Comparison of ENCODE assay signal across 8 cellular contexts in genomic region chr3:129278439-129278969, GRCh38. TPM values are rescaled to one million over a fixed set of nuclear protein-coding genes. Genes with fewer than 3 reads are reported as not detected.
A peak's percentile ranks its signal among the peaks of the same experiment; 100 is the strongest.
DNase-seq lines count a peak whose midpoint lies in the region; ATAC-seq lines count a peak whose summit lies in the region.

Gene HMCES, plus strand, starts transcription at chr3:129278870. Its CDS starts 863 bp downstream, at chr3:129279733.

- peak within 1 kb of the TSS; percentile 69 to 85 for H3K4me3 ChIP-seq in CD4-positive, alpha-beta memory T cell (ENCODE audit: low read length in 2 of 2)
- H3K4me3 ChIP-seq in Jurkat, Clone E6-1 (ENCODE audit: low read length), result peak within 1 kb of the TSS; percentile 83

- no peaks in the 10 kb centered on the region for H3K9me3 ChIP-seq in CD4-positive, alpha-beta memory T cell (ENCODE audit: control insufficient read depth in 1 of 2, low read length in 2 of 2)

- no peaks in the 10 kb centered on the region for H3K27me3 ChIP-seq in CD4-positive, alpha-beta memory T cell (ENCODE audit: insufficient read depth, low read length)

- H3K9me3 Mint-ChIP-seq in CD4-positive, alpha-beta memory T cell, result no peaks in the 10 kb centered on the region

- peak; percentile 93 to 97 (median 95) for DNase-seq in CD4-positive, alpha-beta memory T cell
- peak; percentile 79 for DNase-seq in Jurkat, Clone E6-1 (ENCODE audit: low read depth, low spot score)
- DNase-seq in OCI-M2 (lab: John Stamatoyannopoulos, UW; ENCODE audit: unreplicated experiment), result peak; percentile 7
- peak; percentile 91 for DNase-seq in activated T-cell treated with anti-CD3 and anti-CD28 coated beads for 4 hours
- DNase-seq in epidermal melanocyte (ENCODE audit: insufficient read length, low spot score), result peak; percentile 77
- peak; percentile 91 for DNase-seq in midbrain (lab: John Stamatoyannopoulos, UW)
- peak; percentile 85 to 86 for DNase-seq in stimulated activated CD8-positive, alpha-beta memory T cell treated with anti-CD3 and anti-CD28 coated beads, Interleukin-15, amount 100 ng/mL, for 48 hours (ENCODE audit: low read depth in 2 of 2)

- H3K4me3 Mint-ChIP-seq in CD4-positive, alpha-beta memory T cell, result peak within 1 kb of the TSS; percentile 94 to 99 (median 98)

- H3K27ac ChIP-seq in CD4-positive, alpha-beta memory T cell (ENCODE audit: low read depth, low read length), result peak within 1 kb of the TSS; percentile 99

- peaks cover 44% of the 10 kb centered on the region for H3K4me1 ChIP-seq in CD4-positive, alpha-beta memory T cell (ENCODE audit: insufficient read depth, low read length)

- H3K36me3 ChIP-seq in CD4-positive, alpha-beta memory T cell (ENCODE audit: insufficient read depth, low read length), result peaks cover 33% of the 10 kb centered on the region

- H3K27ac Mint-ChIP-seq in CD4-positive, alpha-beta memory T cell, result peak within 1 kb of the TSS; percentile 90 to 100 (median 99)

- intact Hi-C loops in CD4-positive, alpha-beta memory T cell (cut with micrococcal nuclease), result loop anchor here (1.0 to 5.0 kb wide), 8 partner anchors 29 to 551 kb away; partner anchors contain the start of genes CNBP, COPG1, IFT122 and ISY1

- CTCF ChIA-PET in CD4-positive, alpha-beta memory T cell (lab: Charles Lee; ENCODE audit: partially characterized antibody), result interaction anchor here (0.8 to 3.2 kb wide), 4 partner anchors 26 to 123 kb away, joined by 3 to 22 read pairs (median 4); a partner anchor contains a TSS

- H3K4me1 Mint-ChIP-seq in CD4-positive, alpha-beta memory T cell, result peaks cover 22 to 50% (median 38%) of the 10 kb centered on the region in 4 donors

- H3K27me3 Mint-ChIP-seq in CD4-positive, alpha-beta memory T cell, result no peaks in the 10 kb centered on the region

- POLR2A ChIA-PET in CD4-positive, alpha-beta memory T cell (lab: Charles Lee; ENCODE audit: partially characterized antibody), result interaction anchor here (0.6 to 9.6 kb wide), 16 partner anchors 9 to 641 kb away, joined by 3 to 315 read pairs (median 4); partner anchors contain the start of genes ACAD9, CNBP, COPG1 and ISY1

- ATAC-seq in GM21526 (IDR thresholded peaks at IDR 0.05; ENCODE audit: low FRiP score, unreplicated experiment), result peak; percentile 40

- peaks cover 28 to 61% of the 10 kb centered on the region in 2 donors for H3K36me3 Mint-ChIP-seq in CD4-positive, alpha-beta memory T cell

RNA-seq across cellular contexts. Expression of gene HMCES, which starts in this region (rescaled TPM):
- total RNA-seq in CD4-positive, alpha-beta memory T cell, result 10 to 100 TPM; 50.1 to 52.5 TPM
- polyA plus RNA-seq in CD4-positive, alpha-beta memory T cell, result 100 to 1,000 TPM in 1 of 2 donors, 10 to 100 TPM in 1; 100.0 to 100 TPM
- polyA plus RNA-seq in Jurkat, Clone E6-1 (2012; ENCODE audit: insufficient read depth, insufficient read length), result 82.1 TPM

Comparison
In these comparisons a context has a peak if more than half of its experiments do, and no peak if none do; other contexts are left out.
1. Peak in every context shown above with its lines: DNase-seq, ATAC-seq, H3K4me3 ChIP-seq and H3K27ac ChIP-seq.
2. DNase-seq: peak in every context shown above with its lines; median percentile 95 in CD4-positive, alpha-beta memory T cell; 91 in activated T-cell treated with anti-CD3 and anti-CD28 coated beads for 4 hours; 91 in midbrain; 86 in stimulated activated CD8-positive, alpha-beta memory T cell treated with anti-CD3 and anti-CD28 coated beads, Interleukin-15, amount 100 ng/mL, for 48 hours; 79 in Jurkat, Clone E6-1; 77 in epidermal melanocyte; 7 in OCI-M2.